ENCODE assay signal across 8 cellular contexts in the genomic region with DNA sequence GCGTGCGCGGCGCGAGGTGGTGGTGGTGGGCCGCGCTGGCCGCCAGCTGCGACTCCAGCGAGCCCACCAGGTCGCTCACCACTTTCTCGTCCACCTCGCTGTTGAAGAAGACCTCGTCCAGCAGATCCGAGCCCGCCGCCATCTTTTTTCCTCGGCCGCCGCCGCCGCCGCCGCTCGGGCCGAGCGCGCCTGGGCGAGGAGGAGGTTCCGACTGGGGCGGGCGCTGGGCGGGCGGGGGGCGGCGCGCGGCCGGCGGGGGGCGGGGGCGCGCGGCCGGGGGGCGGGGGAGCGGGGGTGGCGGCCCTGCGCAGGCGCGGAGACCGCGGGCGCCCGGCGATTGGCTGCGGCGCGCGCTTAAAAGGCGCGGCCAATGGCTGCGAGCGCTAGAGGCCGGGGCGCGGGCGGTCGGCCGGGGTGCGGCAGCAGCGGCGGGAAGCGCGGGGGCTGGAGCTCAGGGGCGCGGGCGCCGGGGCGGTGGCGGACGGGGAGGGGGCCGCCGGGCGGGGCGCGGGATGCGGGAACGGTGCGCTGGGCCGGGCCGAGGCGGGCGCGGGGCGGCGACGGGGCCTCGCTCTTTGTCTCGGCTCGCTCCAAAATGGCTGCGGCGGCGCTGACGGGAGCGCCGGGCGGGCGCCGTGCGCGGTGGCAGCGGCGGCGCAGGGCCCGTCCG. TPM values are rescaled to one million over a fixed set of nuclear protein-coding genes. Genes with fewer than 3 reads are reported as not detected.
DNase-seq lines count a peak whose midpoint lies in the region; ATAC-seq and TF ChIP-seq lines count a peak whose summit lies in the region.

A gene with protein sequence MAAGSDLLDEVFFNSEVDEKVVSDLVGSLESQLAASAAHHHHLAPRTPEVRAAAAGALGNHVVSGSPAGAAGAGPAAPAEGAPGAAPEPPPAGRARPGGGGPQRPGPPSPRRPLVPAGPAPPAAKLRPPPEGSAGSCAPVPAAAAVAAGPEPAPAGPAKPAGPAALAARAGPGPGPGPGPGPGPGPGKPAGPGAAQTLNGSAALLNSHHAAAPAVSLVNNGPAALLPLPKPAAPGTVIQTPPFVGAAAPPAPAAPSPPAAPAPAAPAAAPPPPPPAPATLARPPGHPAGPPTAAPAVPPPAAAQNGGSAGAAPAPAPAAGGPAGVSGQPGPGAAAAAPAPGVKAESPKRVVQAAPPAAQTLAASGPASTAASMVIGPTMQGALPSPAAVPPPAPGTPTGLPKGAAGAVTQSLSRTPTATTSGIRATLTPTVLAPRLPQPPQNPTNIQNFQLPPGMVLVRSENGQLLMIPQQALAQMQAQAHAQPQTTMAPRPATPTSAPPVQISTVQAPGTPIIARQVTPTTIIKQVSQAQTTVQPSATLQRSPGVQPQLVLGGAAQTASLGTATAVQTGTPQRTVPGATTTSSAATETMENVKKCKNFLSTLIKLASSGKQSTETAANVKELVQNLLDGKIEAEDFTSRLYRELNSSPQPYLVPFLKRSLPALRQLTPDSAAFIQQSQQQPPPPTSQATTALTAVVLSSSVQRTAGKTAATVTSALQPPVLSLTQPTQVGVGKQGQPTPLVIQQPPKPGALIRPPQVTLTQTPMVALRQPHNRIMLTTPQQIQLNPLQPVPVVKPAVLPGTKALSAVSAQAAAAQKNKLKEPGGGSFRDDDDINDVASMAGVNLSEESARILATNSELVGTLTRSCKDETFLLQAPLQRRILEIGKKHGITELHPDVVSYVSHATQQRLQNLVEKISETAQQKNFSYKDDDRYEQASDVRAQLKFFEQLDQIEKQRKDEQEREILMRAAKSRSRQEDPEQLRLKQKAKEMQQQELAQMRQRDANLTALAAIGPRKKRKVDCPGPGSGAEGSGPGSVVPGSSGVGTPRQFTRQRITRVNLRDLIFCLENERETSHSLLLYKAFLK (minus strand): TSS at position 213 of the 670 bp plus-strand sequence. CDS start 71 bp downstream, at position 142.

- H3K4me1 ChIP-seq in OCI-LY3 (ENCODE audit: low read length), result peaks cover 13% of the 10 kb centered on the region

- peak; percentile 63 for ATAC-seq in GM19463 (IDR thresholded peaks at IDR 0.05; ENCODE audit: unreplicated experiment)

- H2AFZ ChIP-seq in OCI-LY3 (ENCODE audit: low read depth, low read length), result peak within 1 kb of the TSS; percentile 88

- peak; percentile 52 for DNase-seq in CMK (ENCODE audit: low read depth)
- DNase-seq in HPDE6-E6E7 (ENCODE audit: extremely low spot score), result peak; percentile 99
- DNase-seq in activated T-cell treated with anti-CD3 and anti-CD28 coated beads for 24 hours (ENCODE audit: low read depth), result peak; percentile 75
- no peak for DNase-seq in epithelial cell of prostate (ENCODE audit: low read depth, low spot score)
- peak; percentile 75 for DNase-seq in mucosa of gallbladder (ENCODE audit: low spot score)
- peak; percentile 40 to 59 for DNase-seq in stimulated activated CD8-positive, alpha-beta memory T cell treated with anti-CD3 and anti-CD28 coated beads, Interleukin-4, amount 100 ng/mL, for 4 hours (ENCODE audit: low read depth in 2 of 2, low spot score in 1 of 2)

- no peaks in the 10 kb centered on the region for H3K9me3 ChIP-seq in OCI-LY3 (ENCODE audit: insufficient read depth, low read length)

- peaks cover 36% of the 10 kb centered on the region for H4K20me1 ChIP-seq in OCI-LY3 (ENCODE audit: insufficient read depth, low read length)

- H3K27me3 ChIP-seq in OCI-LY3 (ENCODE audit: low read depth, low read length), result peaks cover 4% of the 10 kb centered on the region; the same call in 1 of the 2 replicates

- peaks cover 20% of the 10 kb centered on the region for H3K36me3 ChIP-seq in OCI-LY3 (replicated peaks; ENCODE audit: low read depth, low read length)

- no peak for TF ChIP-seq CTCF in OCI-LY3 (IDR thresholded peaks at IDR 0.05; ENCODE audit: low read depth, low read length)

- H3K79me2 ChIP-seq in OCI-LY3 (ENCODE audit: low read length), result peaks cover 39% of the 10 kb centered on the region

- H3K27ac ChIP-seq in OCI-LY3 (ENCODE audit: low read length) (peak within 1 kb of the TSS; percentile 34; the same call in 1 of the 2 replicates), epithelial cell of prostate (peak within 1 kb of the TSS; percentile 51)

- H3K4me2 ChIP-seq in OCI-LY3 (ENCODE audit: low read length), result peak within 1 kb of the TSS; percentile 94

- H3K4me3 ChIP-seq in OCI-LY3 (ENCODE audit: low read length), result peak within 1 kb of the TSS; percentile 95

- peak within 1 kb of the TSS; percentile 87 for H3K9ac ChIP-seq in OCI-LY3 (ENCODE audit: low read length)

RNA-seq across cellular contexts. Expression of the gene that starts here (rescaled TPM):
- total RNA-seq in mucosa of gallbladder, result 26.0 TPM
